24 cellular contexts compared by ENCODE assay signal in the genomic region with DNA sequence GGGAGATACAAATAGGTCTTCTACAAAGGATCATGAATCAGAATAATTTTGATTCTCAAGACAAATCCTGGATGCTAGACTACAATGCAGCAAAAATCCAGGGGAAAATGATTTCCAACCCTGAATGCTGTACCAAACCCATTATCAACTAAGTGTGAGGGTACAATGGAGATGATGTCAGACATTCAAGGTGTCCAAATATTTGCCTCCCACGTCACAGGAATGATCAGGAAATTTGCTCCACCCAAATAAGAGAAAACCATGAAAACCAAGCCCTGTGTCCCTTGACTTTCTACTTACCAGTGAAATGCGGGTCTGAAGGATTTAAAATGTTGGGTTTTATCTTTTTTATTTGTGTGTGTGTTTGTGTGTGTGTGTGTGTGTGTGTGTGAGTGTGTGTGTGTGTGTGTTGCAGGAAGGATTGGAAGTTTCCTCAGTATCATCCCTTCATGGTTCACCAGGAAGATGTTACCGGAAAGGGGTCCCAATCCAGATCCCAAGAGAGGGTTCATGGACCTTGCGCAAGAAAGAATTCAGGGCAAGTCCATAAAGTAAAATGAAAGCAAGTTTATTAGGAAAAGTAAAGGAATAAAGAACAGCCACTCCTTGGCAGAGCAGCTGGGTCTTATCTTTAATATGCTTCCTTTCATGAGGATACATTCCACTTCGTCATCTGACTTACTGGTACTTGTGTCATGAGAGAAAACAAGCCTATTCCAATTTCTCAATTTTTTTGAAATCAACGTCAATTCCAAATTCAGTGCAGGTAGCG.
DNase-seq lines count a peak whose midpoint lies in the region; ATAC-seq and TF ChIP-seq lines count a peak whose summit lies in the region.
"Had no signal": no experiment of that assay in that cellular context is flagged by ENCODE, and none has a peak within 500 bp of the region (broad histone marks: within the 10 kb centered on the region; RNA-seq: fewer than 3 reads in every experiment).

No MANE protein-coding gene starts in this region.

- H3K36me3 Mint-ChIP-seq in immature natural killer cell = peaks cover 0 to 6% (median 0%) of the 10 kb centered on the region in 3 donors
- H3K36me3 Mint-ChIP-seq: WTC11 had no signal

- no peaks in the 10 kb centered on the region for H3K9me3 Mint-ChIP-seq in immature natural killer cell
- H3K9me3 Mint-ChIP-seq: dendritic cell treated with granulocyte-macrophage colony-stimulating factor and Interleukin-4, amounts not matched to agents 40 ng/mL and 50 ng/mL, for 4 days; T-helper 2 cell treated with Interferon-gamma antibody and Interleukin-4, amounts not matched to agents 5 μg/mL and 100 μg/mL, for 36 hours; WTC11 had no signal

- intact Hi-C loops in Right ventricle myocardium superior (cut with DNase I) = no loop called here
- intact Hi-C loops in cardiac septum (cut with DNase I) = no loop called here
- intact Hi-C loops in mucosa of descending colon (cut with DNase I, micrococcal nuclease) = no loop called here
- intact Hi-C loops in vagina (cut with DNase I) = no loop called here

- peaks cover 11% of the 10 kb centered on the region for H3K4me1 ChIP-seq in mucosa of descending colon (ENCODE audit: low read depth)
- H3K4me1 ChIP-seq in vagina = no peaks in the 10 kb centered on the region
- H3K4me1 ChIP-seq: adrenal gland had no signal

- H3K27ac Mint-ChIP-seq in immature natural killer cell = no peak overlapping the region
- H3K27ac Mint-ChIP-seq: dendritic cell treated with granulocyte-macrophage colony-stimulating factor and Interleukin-4, amounts not matched to agents 40 ng/mL and 50 ng/mL, for 4 days; T-helper 2 cell treated with Interferon-gamma antibody and Interleukin-4, amounts not matched to agents 5 μg/mL and 100 μg/mL, for 36 hours; WTC11 had no signal

- H3K27ac ChIP-seq in vagina = peak overlapping the region; percentile 30
- H3K27ac ChIP-seq: BLaER1, cardiac muscle cell, GM23248, heart right ventricle had no signal

- no peaks in the 10 kb centered on the region for H3K27me3 ChIP-seq in vagina
- H3K27me3 ChIP-seq: adrenal gland, BLaER1, cardiac muscle cell, heart right ventricle had no signal

- no peaks in the 10 kb centered on the region for H3K4me1 Mint-ChIP-seq in immature natural killer cell

- TF ChIP-seq CTCF in fibroblast of pulmonary artery (IDR thresholded peaks at IDR 0.05; ENCODE audit: low read length, missing control alignments) = no peak
- TF ChIP-seq CTCF in mucosa of descending colon (IDR thresholded peaks at IDR 0.05) = no peak
- no peak for TF ChIP-seq CTCF in vagina (IDR thresholded peaks at IDR 0.05)

- no peak overlapping the region for H3K4me3 Mint-ChIP-seq in immature natural killer cell
- H3K4me3 Mint-ChIP-seq: dendritic cell treated with granulocyte-macrophage colony-stimulating factor and Interleukin-4, amounts not matched to agents 40 ng/mL and 50 ng/mL, for 4 days; T-helper 2 cell treated with Interferon-gamma antibody and Interleukin-4, amounts not matched to agents 5 μg/mL and 100 μg/mL, for 36 hours; WTC11 had no signal

- peaks cover 1 to 7% (median 3%) of the 10 kb centered on the region in 3 donors for H3K27me3 Mint-ChIP-seq in immature natural killer cell (ENCODE audit: low read depth in 3 of 3)

- ATAC-seq in Right ventricle myocardium superior (ENCODE audit: poor library complexity) (peak; percentile 69), mucosa of descending colon (peak; percentile 29), HG02623 (IDR thresholded peaks at IDR 0.05; ENCODE audit: unreplicated experiment) (no peak), GM18502 (IDR thresholded peaks at IDR 0.05; ENCODE audit: poor library complexity, unreplicated experiment) (no peak)
- ATAC-seq: sciatic nerve, WTC11 had no signal

- no peak overlapping the region for H3K4me3 ChIP-seq in fibroblast of pulmonary artery (replicated peaks; ENCODE audit: low read depth, low read length)
- no peak overlapping the region for H3K4me3 ChIP-seq in mucosa of descending colon
- no peak overlapping the region for H3K4me3 ChIP-seq in vagina
- H3K4me3 ChIP-seq: adrenal gland, BLaER1, cardiac muscle cell, GM23248, heart right ventricle had no signal

- no peak for TF ChIP-seq POLR2A in vagina (IDR thresholded peaks at IDR 0.05)

- H3K36me3 ChIP-seq in mucosa of descending colon (ENCODE audit: low read depth) = no peaks in the 10 kb centered on the region
- no peaks in the 10 kb centered on the region for H3K36me3 ChIP-seq in vagina
- H3K36me3 ChIP-seq: adrenal gland, BLaER1, cardiac muscle cell, heart right ventricle had no signal

- H3K9me3 ChIP-seq in mucosa of descending colon (no peaks in the 10 kb centered on the region), vagina (no peaks in the 10 kb centered on the region)
- H3K9me3 ChIP-seq: adrenal gland, BLaER1, heart right ventricle, SK-N-SH had no signal

- DNase-seq in Right ventricle myocardium superior = no peak
- no peak for DNase-seq in cardiac septum (ENCODE audit: low spot score)
- DNase-seq in fibroblast of pulmonary artery (ENCODE audit: low read depth) = peak; percentile 93
- DNase-seq in mucosa of descending colon = peak in 1 of 3 donors; percentile 24
- DNase-seq in vagina (ENCODE audit: extremely low spot score in 2 of 2) = no peak
- no peak for DNase-seq in immature natural killer cell
- DNase-seq: activated CD4-positive, alpha-beta T cell treated with anti-CD3 and anti-CD28 coated beads, Interleukin-2, amount 50 U/mL, for 48 hours; COR-L47; GM23248; heart right ventricle; NCI-H1048; NCI-H510A treated with DMSO at 0.1 percent for 48 hours; occipital lobe; RPMI8226; SK-N-SH had no signal

Comparison
In these comparisons a context has a peak if more than half of its experiments do, and no peak if none do; other contexts are left out.
1. ATAC-seq: peak in Right ventricle myocardium superior (single experiment) and mucosa of descending colon (single experiment); none in HG02623 (single experiment) and GM18502 (single experiment).